1 cellular context compared by ENCODE assay signal in the genomic region with DNA sequence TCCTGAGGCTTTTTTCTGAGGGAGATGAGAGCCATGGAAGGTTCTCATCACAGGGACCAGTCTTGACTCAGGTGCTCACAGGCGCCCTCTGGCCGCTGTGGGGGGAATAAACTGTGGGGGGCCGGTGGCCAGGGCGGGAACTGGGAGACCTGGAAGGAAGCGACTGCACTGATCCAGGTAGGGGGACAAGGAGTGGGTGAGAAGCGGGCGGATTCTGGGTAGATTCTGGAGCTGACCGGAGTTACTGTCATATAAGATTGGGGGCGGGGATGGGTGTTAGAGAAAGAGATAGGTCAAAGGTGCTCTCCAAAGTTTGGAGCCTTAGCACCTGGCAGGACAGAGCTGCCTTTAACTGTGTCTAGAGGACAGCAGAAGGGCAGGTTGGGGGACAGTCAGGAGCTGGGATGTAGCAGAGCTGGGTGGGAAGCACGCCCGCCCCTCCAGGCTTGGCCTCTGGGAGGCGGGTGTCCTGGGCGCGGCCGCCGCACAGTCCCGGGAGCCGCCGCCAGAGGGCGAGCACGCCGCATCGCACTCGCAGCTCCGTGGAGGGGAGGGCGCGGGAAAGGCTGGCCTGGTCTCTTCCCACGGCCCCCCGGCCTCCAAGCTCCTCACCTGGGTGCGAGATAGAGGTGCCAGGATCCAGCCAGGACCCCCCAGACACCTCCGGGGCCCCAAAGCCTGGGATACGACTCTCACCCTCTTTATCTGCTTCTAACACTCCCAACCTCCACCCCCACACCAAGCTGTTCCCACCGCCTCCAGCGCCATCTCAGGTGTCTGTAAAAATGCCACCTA.
TF ChIP-seq lines count a peak whose summit lies in the region.

No MANE protein-coding gene starts in this region.

TF ChIP-seq in K562, 482 proteins besides CTCF, POLR2A, EP300 and RAD21 (continued from another document and continues in another):
- TF ChIP-seq, protein P1, sequence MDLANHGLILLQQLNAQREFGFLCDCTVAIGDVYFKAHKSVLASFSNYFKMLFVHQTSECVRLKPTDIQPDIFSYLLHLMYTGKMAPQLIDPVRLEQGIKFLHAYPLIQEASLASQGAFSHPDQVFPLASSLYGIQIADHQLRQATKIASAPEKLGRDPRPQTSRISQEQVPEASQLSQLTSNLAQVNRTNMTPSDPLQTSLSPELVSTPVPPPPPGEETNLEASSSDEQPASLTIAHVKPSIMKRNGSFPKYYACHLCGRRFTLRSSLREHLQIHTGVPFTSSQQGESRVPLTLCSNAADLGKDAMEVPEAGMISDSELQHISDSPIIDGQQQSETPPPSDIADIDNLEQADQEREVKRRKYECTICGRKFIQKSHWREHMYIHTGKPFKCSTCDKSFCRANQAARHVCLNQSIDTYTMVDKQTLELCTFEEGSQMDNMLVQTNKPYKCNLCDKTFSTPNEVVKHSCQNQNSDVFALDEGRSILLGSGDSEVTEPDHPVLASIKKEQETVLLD (IDR thresholded peaks at IDR 0.05) = 0 out of 2 replicates have a peak, but pooled peaks have one; percentile 17
- TF ChIP-seq, protein P2, sequence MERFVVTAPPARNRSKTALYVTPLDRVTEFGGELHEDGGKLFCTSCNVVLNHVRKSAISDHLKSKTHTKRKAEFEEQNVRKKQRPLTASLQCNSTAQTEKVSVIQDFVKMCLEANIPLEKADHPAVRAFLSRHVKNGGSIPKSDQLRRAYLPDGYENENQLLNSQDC (CRISPR knock-in tag; IDR thresholded peaks at IDR 0.05) = no peak
- TF ChIP-seq ZNF668 (CRISPR knock-in tag; IDR thresholded peaks at IDR 0.05) (no peak), MCM2 (IDR thresholded peaks at IDR 0.05; ENCODE audit: low read depth) (no peak), ZSCAN29 (IDR thresholded peaks at IDR 0.05) (no peak), REST (CRISPR knock-in tag; IDR thresholded peaks at IDR 0.05; ENCODE audit: low read depth) (no peak), HNRNPK (IDR thresholded peaks at IDR 0.05; ENCODE audit: low read depth, low read length, poor library complexity, severe bottlenecking) (no peak), PURB (CRISPR knock-in tag; IDR thresholded peaks at IDR 0.05; ENCODE audit: low read depth) (no peak), MIER1 (IDR thresholded peaks at IDR 0.05; ENCODE audit: low read depth) (0 out of 2 replicates have a peak, but pooled peaks have one; percentile 65), FOXA1 (IDR thresholded peaks at IDR 0.05; ENCODE audit: borderline replicate concordance) (no peak), GABPB2 (CRISPR knock-in tag; conservative IDR thresholded peaks at IDR 0.05) (no peak), ZC3H4 (CRISPR knock-in tag; IDR thresholded peaks at IDR 0.05; ENCODE audit: borderline replicate concordance) (no peak), POLR2H (tag; IDR thresholded peaks at IDR 0.05; ENCODE audit: low read depth) (no peak), CHD1 (IDR thresholded peaks at IDR 0.05; ENCODE audit: low read length) (peak; percentile 84), SETDB1 (IDR thresholded peaks at IDR 0.05; ENCODE audit: low read length) (no peak), PHF20 (IDR thresholded peaks at IDR 0.05; ENCODE audit: partially characterized antibody) (no peak), KLF10 (CRISPR knock-in tag; IDR thresholded peaks at IDR 0.05) (no peak), DPF2 (IDR thresholded peaks at IDR 0.05) (peak; percentile 77), PRMT5 (CRISPR knock-in tag; IDR thresholded peaks at IDR 0.05) (no peak), NONO (IDR thresholded peaks at IDR 0.05; ENCODE audit: low read depth in 2 of 2, low read length in 1 of 2) (no peak; a peak in 1 of 4 replicates), NR2C1 (IDR thresholded peaks at IDR 0.05) (no peak), NR2C1 (tag; IDR thresholded peaks at IDR 0.05) (no peak), BHLHE40 (IDR thresholded peaks at IDR 0.05; ENCODE audit: low read length) (no peak), CREB1 (IDR thresholded peaks at IDR 0.05) (no peak), CREB1 (CRISPR knock-in tag; IDR thresholded peaks at IDR 0.05) (peak; percentile 73; the same call in 1 of the 2 replicates), ZNF212 (CRISPR knock-in tag; IDR thresholded peaks at IDR 0.05) (no peak), ATF7 (IDR thresholded peaks at IDR 0.05) (peak; percentile 73), CBFB (CRISPR knock-in tag; IDR thresholded peaks at IDR 0.05) (peak; percentile 26; the same call in 1 of the 2 replicates), NFYB (IDR thresholded peaks at IDR 0.05; ENCODE audit: extremely low read depth, insufficient read length) (no peak), SMARCE1 (IDR thresholded peaks at IDR 0.05) (peak; percentile 64; the same call in 1 of the 2 replicates), HOMEZ (CRISPR knock-in tag; IDR thresholded peaks at IDR 0.05) (no peak), TBP (optimal IDR thresholded peaks at IDR 0.05; ENCODE audit: low read depth, low read length) (peak; percentile 42), ETV6 (IDR thresholded peaks at IDR 0.05; ENCODE audit: borderline replicate concordance in 1 of 2, low read depth in 2 of 2, low read length in 1 of 2) (no peak), ETV6 (CRISPR knock-in tag; IDR thresholded peaks at IDR 0.05; ENCODE audit: borderline replicate concordance) (no peak), ZEB2 (IDR thresholded peaks at IDR 0.05) (peak; percentile 71), MXD1 (CRISPR knock-in tag; IDR thresholded peaks at IDR 0.05; ENCODE audit: borderline replicate concordance, poor library complexity, severe bottlenecking) (no peak), ZBTB33 (CRISPR knock-in tag; IDR thresholded peaks at IDR 0.05) (peak; percentile 77; the same call in 1 of the 2 replicates), FOXJ2 (tag; IDR thresholded peaks at IDR 0.05) (no peak), GTF2E2 (tag; IDR thresholded peaks at IDR 0.05) (no peak), CTBP1 (IDR thresholded peaks at IDR 0.05; ENCODE audit: borderline replicate concordance) (peak; percentile 87), KAT2B (IDR thresholded peaks at IDR 0.05; ENCODE audit: low read depth, low read length) (peak; percentile 23), ELF1 (tag; IDR thresholded peaks at IDR 0.05) (0 out of 2 replicates have a peak, but pooled peaks have one; percentile 44), RCOR1 (IDR thresholded peaks at IDR 0.05; ENCODE audit: borderline replicate concordance in 1 of 2, low read depth in 2 of 2, low read length in 2 of 2) (peak in 1 of 2 experiments; percentile 45; a peak in 2 of 4 replicates), ATF3 (IDR thresholded peaks at IDR 0.05) (no peak), ATF3 (CRISPR knock-in tag; conservative IDR thresholded peaks at IDR 0.05) (0 out of 2 replicates have a peak, but pooled peaks have one; percentile 46)
- TF ChIP-seq, protein P3, sequence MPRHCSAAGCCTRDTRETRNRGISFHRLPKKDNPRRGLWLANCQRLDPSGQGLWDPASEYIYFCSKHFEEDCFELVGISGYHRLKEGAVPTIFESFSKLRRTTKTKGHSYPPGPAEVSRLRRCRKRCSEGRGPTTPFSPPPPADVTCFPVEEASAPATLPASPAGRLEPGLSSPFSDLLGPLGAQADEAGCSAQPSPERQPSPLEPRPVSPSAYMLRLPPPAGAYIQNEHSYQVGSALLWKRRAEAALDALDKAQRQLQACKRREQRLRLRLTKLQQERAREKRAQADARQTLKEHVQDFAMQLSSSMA (CRISPR knock-in tag; IDR thresholded peaks at IDR 0.05) = no peak
- TF ChIP-seq, protein P4, sequence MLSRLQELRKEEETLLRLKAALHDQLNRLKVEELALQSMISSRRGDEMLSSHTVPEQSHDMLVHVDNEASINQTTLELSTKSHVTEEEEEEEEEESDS (CRISPR knock-in tag; IDR thresholded peaks at IDR 0.05) = no peak
- TF ChIP-seq, protein P5, sequence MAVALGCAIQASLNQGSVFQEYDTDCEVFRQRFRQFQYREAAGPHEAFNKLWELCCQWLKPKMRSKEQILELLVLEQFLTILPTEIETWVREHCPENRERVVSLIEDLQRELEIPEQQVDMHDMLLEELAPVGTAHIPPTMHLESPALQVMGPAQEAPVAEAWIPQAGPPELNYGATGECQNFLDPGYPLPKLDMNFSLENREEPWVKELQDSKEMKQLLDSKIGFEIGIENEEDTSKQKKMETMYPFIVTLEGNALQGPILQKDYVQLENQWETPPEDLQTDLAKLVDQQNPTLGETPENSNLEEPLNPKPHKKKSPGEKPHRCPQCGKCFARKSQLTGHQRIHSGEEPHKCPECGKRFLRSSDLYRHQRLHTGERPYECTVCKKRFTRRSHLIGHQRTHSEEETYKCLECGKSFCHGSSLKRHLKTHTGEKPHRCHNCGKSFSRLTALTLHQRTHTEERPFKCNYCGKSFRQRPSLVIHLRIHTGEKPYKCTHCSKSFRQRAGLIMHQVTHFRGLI (CRISPR knock-in tag; IDR thresholded peaks at IDR 0.05) = no peak
- TF ChIP-seq, protein P6, sequence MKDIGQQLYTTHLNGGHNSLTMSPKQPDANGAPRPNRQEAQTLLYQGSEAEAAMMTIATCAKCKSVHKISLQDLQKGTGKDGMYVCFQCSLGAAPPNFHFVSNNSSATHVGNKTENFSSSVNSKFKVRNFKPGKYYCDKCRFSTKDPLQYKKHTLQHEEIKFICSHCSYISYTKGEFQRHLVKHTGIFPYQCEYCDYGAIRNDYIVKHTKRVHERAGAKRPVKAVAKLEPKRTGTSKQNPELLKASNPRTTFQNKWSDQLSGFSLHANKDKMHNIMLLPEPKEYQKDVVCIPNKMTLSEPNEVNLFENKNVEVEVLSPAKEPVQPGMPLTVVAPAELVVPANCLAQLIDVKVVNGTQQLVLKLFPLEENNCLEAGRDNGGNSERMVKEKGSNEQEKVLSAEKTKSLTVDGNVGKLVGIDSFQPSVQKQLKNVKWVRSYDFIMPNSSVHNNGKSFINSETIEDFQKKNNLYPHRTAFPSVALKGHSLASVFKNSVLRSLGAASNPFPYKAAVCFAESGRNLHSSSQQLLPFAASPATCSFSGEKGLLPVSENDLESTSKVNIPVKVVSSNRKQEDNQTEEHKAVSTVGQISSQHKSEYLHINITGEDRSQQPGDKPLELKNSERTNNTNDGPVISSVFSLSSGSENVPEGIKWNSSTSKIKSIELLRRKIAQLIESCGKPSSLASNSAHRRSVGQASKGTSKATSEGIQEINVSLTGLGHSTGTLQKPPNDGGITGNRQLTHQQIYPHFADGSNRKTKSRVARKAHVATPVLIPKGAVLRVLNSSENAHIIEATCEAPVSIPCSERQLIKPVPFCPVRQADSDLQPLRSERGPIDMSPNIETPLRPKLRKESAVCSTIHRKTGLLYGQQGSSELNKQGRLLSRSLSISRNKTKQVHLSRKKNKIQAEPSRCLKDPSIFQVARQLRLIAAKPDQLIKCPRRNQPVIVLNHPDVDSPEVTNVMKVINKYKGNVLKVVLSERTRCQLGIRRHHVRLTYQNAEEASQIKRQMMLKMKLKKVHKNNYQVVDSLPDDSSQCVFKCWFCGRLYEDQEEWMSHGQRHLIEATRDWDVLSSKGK (CRISPR knock-in tag; IDR thresholded peaks at IDR 0.05) = no peak
